In the genomic region with DNA sequence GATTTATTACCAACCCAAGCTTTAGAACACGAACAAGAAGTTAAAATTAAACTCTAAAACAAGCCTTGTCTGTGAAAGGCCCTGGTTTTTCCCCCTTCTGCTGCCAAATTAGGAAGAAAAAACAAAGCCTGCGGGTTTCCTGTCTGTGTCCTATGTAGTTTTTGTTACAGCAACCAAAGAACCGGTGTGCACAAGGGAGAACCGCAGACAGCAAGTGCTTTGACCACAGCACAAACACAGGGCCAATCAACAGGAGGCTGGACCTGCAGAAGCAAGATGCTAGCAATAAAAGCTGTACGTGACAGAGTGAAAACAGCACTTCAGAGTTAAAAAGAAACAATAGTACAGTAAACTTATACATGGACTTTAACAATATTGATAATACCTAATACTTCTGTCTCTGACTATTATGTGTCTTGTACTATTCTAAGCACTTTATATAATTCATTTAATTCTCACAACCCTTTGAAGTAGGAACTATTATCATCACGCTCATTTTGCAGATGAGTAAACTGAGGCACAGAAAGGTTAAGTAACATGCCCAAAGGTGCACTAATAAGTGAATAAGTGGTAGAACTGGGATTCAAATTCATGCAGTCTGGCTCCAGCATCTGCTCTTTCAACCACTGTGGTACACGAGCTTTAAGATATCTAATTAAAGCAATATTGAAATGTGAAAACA, we compare ENCODE assay signal across 8 cellular contexts.
A peak's percentile ranks its signal among the peaks of the same experiment; 100 is the strongest.
DNase-seq lines count a peak whose midpoint lies in the region; ATAC-seq and TF ChIP-seq lines count a peak whose summit lies in the region.

No MANE protein-coding gene starts in this region.

- H3K79me1 ChIP-seq in neuronal stem cell (ENCODE audit: low read depth, low read length) = no peaks in the 10 kb centered on the region

- H4K20me1 ChIP-seq in KMS-11 (ENCODE audit: insufficient read depth) = 0 out of 2 replicates have a peak, but pooled peaks cover 2% of the 10 kb centered on the region

- H3K4me3 ChIP-seq in KMS-11 (IDR thresholded peaks at IDR 0.05; ENCODE audit: insufficient read depth, low read depth, low read length) (no peak overlapping the region), neuronal stem cell (ENCODE audit: low read length in 2 of 2) (no peak overlapping the region)

- H3K9me3 ChIP-seq in neuronal stem cell (replicated peaks in 1 of 2; ENCODE audit: control insufficient read depth in 2 of 2, insufficient read depth in 1 of 2, low read depth in 1 of 2, low read length in 2 of 2) = peaks cover 0 to 8% of the 10 kb centered on the region in 2 donors

- H3K9me3 Mint-ChIP-seq in activated CD8-positive, alpha-beta memory T cell treated with anti-CD3 and anti-CD28 coated beads, Interleukin-2, amount 10 ng/mL, durations not matched to agents 7 days and 5 days (ENCODE audit: low read depth) = no peaks in the 10 kb centered on the region

- no peaks in the 10 kb centered on the region for H3K27me3 Mint-ChIP-seq in activated CD8-positive, alpha-beta memory T cell treated with anti-CD3 and anti-CD28 coated beads, Interleukin-2, amount 10 ng/mL, durations not matched to agents 7 days and 5 days

- no CpG with 5 or more reads among the region's 7 CpGs for WGBS in neuronal stem cell (ENCODE audit: extremely low coverage in 2 of 2, insufficient read length in 2 of 2, insufficient replicate concordance in 1 of 2), 2 donors

- H3K27ac ChIP-seq in KMS-11 (peak overlapping the region; percentile 67), neuronal stem cell (replicated peaks; ENCODE audit: low read length) (no peak overlapping the region)

- peaks cover 42% of the 10 kb centered on the region; the same call in 1 of the 2 replicates for H3K79me2 ChIP-seq in KMS-11 (ENCODE audit: insufficient read depth, low read depth)

- H3K4me2 ChIP-seq in KMS-11 = peak overlapping the region; percentile 93
- no peak overlapping the region for H3K4me2 ChIP-seq in neuronal stem cell (ENCODE audit: insufficient read depth, low read length, poor library complexity, severe bottlenecking)

- no peak overlapping the region for H2BK15ac ChIP-seq in neuronal stem cell (ENCODE audit: low read length)

- H3K36me3 ChIP-seq in KMS-11 (ENCODE audit: insufficient read depth) = no peaks in the 10 kb centered on the region
- peaks cover 7 to 63% of the 10 kb centered on the region in 2 donors for H3K36me3 ChIP-seq in neuronal stem cell (replicated peaks in 1 of 2; ENCODE audit: control insufficient read depth in 2 of 2, insufficient read depth in 2 of 2, low read length in 2 of 2)

- H2BK5ac ChIP-seq in neuronal stem cell (ENCODE audit: low read length) = no peak overlapping the region

- no peak overlapping the region for H2BK12ac ChIP-seq in neuronal stem cell (ENCODE audit: low read length)

- H3K18ac ChIP-seq in neuronal stem cell (ENCODE audit: low read length) = no peak overlapping the region

- H3K36me3 Mint-ChIP-seq in activated CD8-positive, alpha-beta memory T cell treated with anti-CD3 and anti-CD28 coated beads, Interleukin-2, amount 10 ng/mL, durations not matched to agents 7 days and 5 days = peaks cover 40% of the 10 kb centered on the region

- H3K4ac ChIP-seq in neuronal stem cell (ENCODE audit: low read length) = no peak overlapping the region

- peak; percentile 53 for ATAC-seq in GM21576 (IDR thresholded peaks at IDR 0.05; ENCODE audit: unreplicated experiment)
- ATAC-seq in activated CD8-positive, alpha-beta memory T cell treated with anti-CD3 and anti-CD28 coated beads, Interleukin-2, amount 10 ng/mL, durations not matched to agents 7 days and 5 days = peak; percentile 43

- no peak overlapping the region for H2AK5ac ChIP-seq in neuronal stem cell (ENCODE audit: low read depth, low read length)

- CTCF ChIA-PET in activated CD8-positive, alpha-beta memory T cell treated with anti-CD3 and anti-CD28 coated beads, Interleukin-2, amount 10 ng/mL, durations not matched to agents 7 days and 5 days (lab: Charles Lee) = interaction anchor here (0.7 to 11.0 kb wide), 13 partner anchors 19 to 185 kb away, joined by 3 to 90 read pairs (median 4); partner anchors contain the start of gene STK17A

- peaks cover 94% of the 10 kb centered on the region for H3K4me1 Mint-ChIP-seq in activated CD8-positive, alpha-beta memory T cell treated with anti-CD3 and anti-CD28 coated beads, Interleukin-2, amount 10 ng/mL, durations not matched to agents 7 days and 5 days

- no peak overlapping the region for H4K91ac ChIP-seq in neuronal stem cell (ENCODE audit: low read depth, low read length, poor library complexity)

- H3K4me1 ChIP-seq in KMS-11 (ENCODE audit: low read depth, poor library complexity, severe bottlenecking) (peaks cover 97% of the 10 kb centered on the region), neuronal stem cell (ENCODE audit: control insufficient read depth in 2 of 2, insufficient read depth in 1 of 2, low read depth in 1 of 2, low read length in 2 of 2) (peaks cover 34 to 35% of the 10 kb centered on the region in 2 donors)

- DNase-seq in GM04503 (ENCODE audit: low read depth) (peak; percentile 46), fibroblast of gingiva (ENCODE audit: low read depth) (peak; percentile 36), renal cortical epithelial cell (ENCODE audit: low read depth) (peak; percentile 97), NCI-H2171 (lab: John Stamatoyannopoulos, UW) (no peak), neuronal stem cell (ENCODE audit: low spot score) (no peak)
- DNase-seq in activated CD8-positive, alpha-beta memory T cell treated with anti-CD3 and anti-CD28 coated beads, Interleukin-2, amount 10 ng/mL, durations not matched to agents 7 days and 5 days = peak; percentile 93

- no peak overlapping the region for H4K8ac ChIP-seq in neuronal stem cell (ENCODE audit: low read depth, low read length)

- H3K9ac ChIP-seq in KMS-11 (peak overlapping the region; percentile 10; the same call in 1 of the 2 replicates), neuronal stem cell (ENCODE audit: low read depth, low read length, poor library complexity) (no peak overlapping the region)

- peak overlapping the region; percentile 97 for H3K27ac Mint-ChIP-seq in activated CD8-positive, alpha-beta memory T cell treated with anti-CD3 and anti-CD28 coated beads, Interleukin-2, amount 10 ng/mL, durations not matched to agents 7 days and 5 days

- H3K27me3 ChIP-seq in KMS-11 (ENCODE audit: insufficient read depth, low read depth) (no peaks in the 10 kb centered on the region), neuronal stem cell (ENCODE audit: control insufficient read depth in 3 of 3, insufficient read depth in 3 of 3, low read depth in 1 of 3, low read length in 3 of 3) (no peaks in the 10 kb centered on the region)

- peak overlapping the region; percentile 76 for H3K4me3 Mint-ChIP-seq in activated CD8-positive, alpha-beta memory T cell treated with anti-CD3 and anti-CD28 coated beads, Interleukin-2, amount 10 ng/mL, durations not matched to agents 7 days and 5 days

- no peak overlapping the region for H2AFZ ChIP-seq in KMS-11 (ENCODE audit: low read depth)
- H2AFZ ChIP-seq in neuronal stem cell (ENCODE audit: low read length) = no peak overlapping the region

- no peak overlapping the region for H3K14ac ChIP-seq in neuronal stem cell (ENCODE audit: low read length)

- no peak overlapping the region for H3K23ac ChIP-seq in neuronal stem cell (ENCODE audit: low read depth, low read length, poor library complexity)

- no peak overlapping the region for H2BK120ac ChIP-seq in neuronal stem cell (ENCODE audit: low read depth, low read length)

- TF ChIP-seq CTCF in KMS-11 (conservative IDR thresholded peaks at IDR 0.05; ENCODE audit: low read depth, low read length) = no peak

Comparison
In these comparisons a context has a peak if more than half of its experiments do, and no peak if none do; other contexts are left out.
1. DNase-seq: peak in GM04503 (single experiment), activated CD8-positive, alpha-beta memory T cell treated with anti-CD3 and anti-CD28 coated beads, Interleukin-2, amount 10 ng/mL, durations not matched to agents 7 days and 5 days (single experiment), fibroblast of gingiva (single experiment) and renal cortical epithelial cell (single experiment); none in NCI-H2171 (single experiment) and neuronal stem cell (single experiment).